Comparison of ENCODE assay signal across 23 cellular contexts in genomic region chr15:73869216-73869995, GRCh38. TPM values are rescaled to one million over a fixed set of nuclear protein-coding genes. Genes with fewer than 3 reads are reported as not detected.
DNase-seq lines count a peak whose midpoint lies in the region; ATAC-seq and TF ChIP-seq lines count a peak whose summit lies in the region.
"Had no signal": no experiment of that assay in that cellular context is flagged by ENCODE, and none has a peak within 500 bp of the region (broad histone marks: within the 10 kb centered on the region; RNA-seq: fewer than 3 reads in every experiment).

No MANE protein-coding gene starts in this region.

- peaks cover 17% of the 10 kb centered on the region for H3K4me1 Mint-ChIP-seq in activated naive CD4-positive, alpha-beta T cell treated with anti-CD3 and anti-CD28 coated beads, Interleukin-2, amount 50 U/mL, for 24 hours
- H3K4me1 Mint-ChIP-seq in type B pancreatic cell (ENCODE audit: unreplicated experiment): no peaks in the 10 kb centered on the region
- no peaks in the 10 kb centered on the region for H3K4me1 Mint-ChIP-seq in activated CD4-positive, alpha-beta memory T cell treated with anti-CD3 and anti-CD28 coated beads, Interleukin-2, amount 10 ng/mL, durations not matched to agents 7 days and 5 days
- peaks cover 14% of the 10 kb centered on the region for H3K4me1 Mint-ChIP-seq in stimulated activated naive CD8-positive, alpha-beta T cell treated with anti-CD3 and anti-CD28 coated beads, Interleukin-15, amount 100 ng/mL, for 72 hours

- peaks cover 16% of the 10 kb centered on the region for H3K27me3 Mint-ChIP-seq in activated naive CD4-positive, alpha-beta T cell treated with anti-CD3 and anti-CD28 coated beads, Interleukin-2, amount 50 U/mL, for 24 hours
- peaks cover 73% of the 10 kb centered on the region for H3K27me3 Mint-ChIP-seq in type B pancreatic cell
- H3K27me3 Mint-ChIP-seq in activated CD4-positive, alpha-beta memory T cell treated with anti-CD3 and anti-CD28 coated beads, Interleukin-2, amount 10 ng/mL, durations not matched to agents 7 days and 5 days: peaks cover 66% of the 10 kb centered on the region
- H3K27me3 Mint-ChIP-seq in stimulated activated naive CD8-positive, alpha-beta T cell treated with anti-CD3 and anti-CD28 coated beads, Interleukin-15, amount 100 ng/mL, for 72 hours: peaks cover 50% of the 10 kb centered on the region

- CTCF ChIA-PET in activated CD4-positive, alpha-beta memory T cell treated with anti-CD3 and anti-CD28 coated beads, Interleukin-2, amount 10 ng/mL, durations not matched to agents 7 days and 5 days (lab: Charles Lee): interaction anchor here (1.3 kb wide), 1 partner anchor 28 kb away, joined by 4 read pairs; no protein-coding TSS in a partner anchor

- TF ChIP-seq CTCF in RWPE2 (IDR thresholded peaks at IDR 0.05; ENCODE audit: poor library complexity, severe bottlenecking) (no peak), type B pancreatic cell (conservative IDR thresholded peaks at IDR 0.05) (no peak)

- peaks cover 53% of the 10 kb centered on the region for H3K27me3 ChIP-seq in RWPE2 (ENCODE audit: insufficient read depth, poor library complexity, severe bottlenecking)

- peak overlapping the region; percentile 80 for H3K27ac Mint-ChIP-seq in activated naive CD4-positive, alpha-beta T cell treated with anti-CD3 and anti-CD28 coated beads, Interleukin-2, amount 50 U/mL, for 24 hours
- no peak overlapping the region for H3K27ac Mint-ChIP-seq in type B pancreatic cell
- no peak overlapping the region for H3K27ac Mint-ChIP-seq in activated CD4-positive, alpha-beta memory T cell treated with anti-CD3 and anti-CD28 coated beads, Interleukin-2, amount 10 ng/mL, durations not matched to agents 7 days and 5 days
- H3K27ac Mint-ChIP-seq in stimulated activated naive CD8-positive, alpha-beta T cell treated with anti-CD3 and anti-CD28 coated beads, Interleukin-15, amount 100 ng/mL, for 72 hours: no peak overlapping the region
- H3K27ac Mint-ChIP-seq: CD4-positive, alpha-beta memory T cell; HFFc6 had no signal

- no peaks in the 10 kb centered on the region for H3K36me3 Mint-ChIP-seq in activated naive CD4-positive, alpha-beta T cell treated with anti-CD3 and anti-CD28 coated beads, Interleukin-2, amount 50 U/mL, for 24 hours
- no peaks in the 10 kb centered on the region for H3K36me3 Mint-ChIP-seq in type B pancreatic cell
- no peaks in the 10 kb centered on the region for H3K36me3 Mint-ChIP-seq in activated CD4-positive, alpha-beta memory T cell treated with anti-CD3 and anti-CD28 coated beads, Interleukin-2, amount 10 ng/mL, durations not matched to agents 7 days and 5 days (ENCODE audit: low read depth)
- H3K36me3 Mint-ChIP-seq: CD4-positive, alpha-beta memory T cell had no signal

- no peak overlapping the region for H3K4me3 Mint-ChIP-seq in activated naive CD4-positive, alpha-beta T cell treated with anti-CD3 and anti-CD28 coated beads, Interleukin-2, amount 50 U/mL, for 24 hours
- no peak overlapping the region for H3K4me3 Mint-ChIP-seq in type B pancreatic cell
- no peak overlapping the region for H3K4me3 Mint-ChIP-seq in activated CD4-positive, alpha-beta memory T cell treated with anti-CD3 and anti-CD28 coated beads, Interleukin-2, amount 10 ng/mL, durations not matched to agents 7 days and 5 days
- no peak overlapping the region for H3K4me3 Mint-ChIP-seq in stimulated activated naive CD8-positive, alpha-beta T cell treated with anti-CD3 and anti-CD28 coated beads, Interleukin-15, amount 100 ng/mL, for 72 hours
- H3K4me3 Mint-ChIP-seq: CD4-positive, alpha-beta memory T cell; HFFc6 had no signal

- no peaks in the 10 kb centered on the region for H3K4me1 ChIP-seq in RWPE2 (ENCODE audit: insufficient read depth, poor library complexity, severe bottlenecking)
- H3K4me1 ChIP-seq: A549, HAP-1 had no signal

- no peaks in the 10 kb centered on the region for H3K9me3 Mint-ChIP-seq in activated naive CD4-positive, alpha-beta T cell treated with anti-CD3 and anti-CD28 coated beads, Interleukin-2, amount 50 U/mL, for 24 hours
- H3K9me3 Mint-ChIP-seq in type B pancreatic cell: no peaks in the 10 kb centered on the region
- no peaks in the 10 kb centered on the region for H3K9me3 Mint-ChIP-seq in activated CD4-positive, alpha-beta memory T cell treated with anti-CD3 and anti-CD28 coated beads, Interleukin-2, amount 10 ng/mL, durations not matched to agents 7 days and 5 days
- H3K9me3 Mint-ChIP-seq in stimulated activated naive CD8-positive, alpha-beta T cell treated with anti-CD3 and anti-CD28 coated beads, Interleukin-15, amount 100 ng/mL, for 72 hours: no peaks in the 10 kb centered on the region
- H3K9me3 Mint-ChIP-seq: HFFc6 had no signal

- no peak overlapping the region for H3K4me3 ChIP-seq in RWPE2 (ENCODE audit: severe bottlenecking)
- H3K4me3 ChIP-seq: A549, HAP-1 had no signal

- H3K9me3 ChIP-seq in RWPE2 (ENCODE audit: severe bottlenecking): peaks cover 2% of the 10 kb centered on the region
- H3K9me3 ChIP-seq: A549, HAP-1 had no signal

- no peak for ATAC-seq in RWPE2 (ENCODE audit: low read depth)
- no peak for ATAC-seq in stimulated activated naive CD8-positive, alpha-beta T cell treated with anti-CD3 and anti-CD28 coated beads, Interleukin-15, amount 100 ng/mL, for 72 hours
- ATAC-seq: A549 had no signal

- no peaks in the 10 kb centered on the region for H3K36me3 ChIP-seq in RWPE2 (ENCODE audit: low read depth)
- H3K36me3 ChIP-seq: HAP-1 had no signal

- no peak overlapping the region for H3K27ac ChIP-seq in RWPE2 (ENCODE audit: poor library complexity, severe bottlenecking)
- H3K27ac ChIP-seq: A549 had no signal

- POLR2A ChIA-PET in activated CD4-positive, alpha-beta memory T cell treated with anti-CD3 and anti-CD28 coated beads, Interleukin-2, amount 10 ng/mL, durations not matched to agents 7 days and 5 days (lab: Charles Lee): no interaction called here

- no peak for DNase-seq in activated naive CD4-positive, alpha-beta T cell treated with anti-CD3 and anti-CD28 coated beads, Interleukin-2, amount 50 U/mL, for 16 hours
- DNase-seq in RWPE2 (ENCODE audit: low spot score) (peak; percentile 58), islet precursor cell (peak; percentile 37), type B pancreatic cell (ENCODE audit: extremely low spot score, unreplicated experiment) (peak; percentile 44)
- no peak for DNase-seq in activated CD4-positive, alpha-beta memory T cell treated with anti-CD3 and anti-CD28 coated beads, Interleukin-2, amount 10 ng/mL, durations not matched to agents 7 days and 5 days
- no peak for DNase-seq in stimulated activated naive CD8-positive, alpha-beta T cell treated with anti-CD3 and anti-CD28 coated beads, Interleukin-15, amount 100 ng/mL, for 72 hours
- DNase-seq: 8988T; ACHN; AML-193; C1 segment of cervical spinal cord; Calu3; CD4-positive, alpha-beta memory T cell; COR-L47; DMS53; DMS79 treated with DMSO at 0.1 percent for 48 hours; GF-D8; GOT3; HFFc6 had no signal

RNA-seq across cellular contexts. Expression of gene TBC1D21, which starts 4.0 kb away (rescaled TPM):
- total RNA-seq in type B pancreatic cell (ENCODE audit: low replicate concordance): not detected in 2 replicates
- total RNA-seq in activated CD4-positive, alpha-beta memory T cell treated with anti-CD3 and anti-CD28 coated beads, Interleukin-2, amount 10 ng/mL, durations not matched to agents 7 days and 5 days: not detected
- total RNA-seq: Calu3; CD4-positive, alpha-beta memory T cell; Daoy; G401; HFFc6 had no signal

RNA-seq across cellular contexts. Expression of gene LOXL1, which starts 56.9 kb away (rescaled TPM):
- total RNA-seq in type B pancreatic cell (ENCODE audit: low replicate concordance): 10.3 and 25.1 TPM in 2 replicates
- 10 to 100 TPM in 1 of 2 experiments, 1 to 10 TPM in 1; 9.1 to 10.9 TPM for total RNA-seq in activated CD4-positive, alpha-beta memory T cell treated with anti-CD3 and anti-CD28 coated beads, Interleukin-2, amount 10 ng/mL, durations not matched to agents 7 days and 5 days

Comparison
In these comparisons a context has a peak if more than half of its experiments do, and no peak if none do; other contexts are left out.
1. DNase-seq: peak in RWPE2 (single experiment), islet precursor cell (single experiment) and type B pancreatic cell (single experiment); none in activated naive CD4-positive, alpha-beta T cell treated with anti-CD3 and anti-CD28 coated beads, Interleukin-2, amount 50 U/mL, for 16 hours (single experiment), activated CD4-positive, alpha-beta memory T cell treated with anti-CD3 and anti-CD28 coated beads, Interleukin-2, amount 10 ng/mL, durations not matched to agents 7 days and 5 days (single experiment) and stimulated activated naive CD8-positive, alpha-beta T cell treated with anti-CD3 and anti-CD28 coated beads, Interleukin-15, amount 100 ng/mL, for 72 hours (0 of 2).